1 cellular context compared by ENCODE assay signal in genomic region chr1:23772049-23772853, GRCh38.
TF ChIP-seq lines count a peak whose summit lies in the region.

No MANE protein-coding gene starts in this region.

TF ChIP-seq in K562, 482 proteins besides CTCF, POLR2A, EP300 and RAD21 (continued from another document and continues in another):
- TF ChIP-seq CHD7 (IDR thresholded peaks at IDR 0.05; ENCODE audit: low read depth, low read length) (no peak), LEF1 (IDR thresholded peaks at IDR 0.05) (no peak), ELF1 (tag; IDR thresholded peaks at IDR 0.05) (no peak), FOS (IDR thresholded peaks at IDR 0.05; ENCODE audit: extremely low read depth, insufficient read length) (no peak), TRIM24 (IDR thresholded peaks at IDR 0.05) (no peak), SOX6 (IDR thresholded peaks at IDR 0.05) (0 out of 2 replicates have a peak, but pooled peaks have one; percentile 12), MXD1 (CRISPR knock-in tag; IDR thresholded peaks at IDR 0.05; ENCODE audit: borderline replicate concordance, poor library complexity, severe bottlenecking) (no peak), ARID2 (IDR thresholded peaks at IDR 0.05) (peak; percentile 46; the same call in 1 of the 2 replicates), SAFB2 (IDR thresholded peaks at IDR 0.05; ENCODE audit: borderline replicate concordance, low read depth, low read length, severe bottlenecking) (no peak), RFX1 (IDR thresholded peaks at IDR 0.05) (peak; percentile 69), RHOXF2B (CRISPR knock-in tag; conservative IDR thresholded peaks at IDR 0.05) (no peak), CHCHD3 (CRISPR knock-in tag; IDR thresholded peaks at IDR 0.05) (no peak), TOE1 (IDR thresholded peaks at IDR 0.05; ENCODE audit: borderline replicate concordance) (0 out of 2 replicates have a peak, but pooled peaks have one; percentile 32), TOE1 (CRISPR knock-in tag; IDR thresholded peaks at IDR 0.05; ENCODE audit: borderline replicate concordance, low read depth) (no peak), MBD1 (CRISPR knock-in tag; IDR thresholded peaks at IDR 0.05) (no peak), ERF (CRISPR knock-in tag; IDR thresholded peaks at IDR 0.05) (no peak), HINFP (tag; conservative IDR thresholded peaks at IDR 0.05; ENCODE audit: low read depth) (no peak), ZNF589 (CRISPR knock-in tag; IDR thresholded peaks at IDR 0.05; ENCODE audit: low read depth) (no peak), PHF21A (IDR thresholded peaks at IDR 0.05; ENCODE audit: borderline replicate concordance, low read depth) (peak; percentile 21; the same call in 1 of the 2 replicates), ZNF24 (IDR thresholded peaks at IDR 0.05) (peak; percentile 99), UBTF (IDR thresholded peaks at IDR 0.05; ENCODE audit: borderline replicate concordance in 1 of 2, low read depth in 2 of 2, low read length in 2 of 2) (no peak), ELF2 (CRISPR knock-in tag; IDR thresholded peaks at IDR 0.05) (no peak), ARNT (IDR thresholded peaks at IDR 0.05) (no peak), JUNB (CRISPR knock-in tag; conservative IDR thresholded peaks at IDR 0.05) (no peak), MAFF (IDR thresholded peaks at IDR 0.05; ENCODE audit: low read length) (no peak), ZBTB1 (CRISPR knock-in tag; IDR thresholded peaks at IDR 0.05; ENCODE audit: borderline replicate concordance, low read depth) (no peak), FOXM1 (IDR thresholded peaks at IDR 0.05; ENCODE audit: low read depth) (no peak), FOXM1 (CRISPR knock-in tag; IDR thresholded peaks at IDR 0.05; ENCODE audit: low read depth) (no peak), U2AF1 (optimal IDR thresholded peaks at IDR 0.05; ENCODE audit: low read depth, low read length) (no peak), MNT (conservative IDR thresholded peaks at IDR 0.05) (no peak; a peak in 1 of 4 replicates), BHLHE40 (IDR thresholded peaks at IDR 0.05; ENCODE audit: low read length) (0 out of 2 replicates have a peak, but pooled peaks have one; percentile 7), RBM15 (IDR thresholded peaks at IDR 0.05; ENCODE audit: insufficient read depth, low read length) (no peak), HEY1 (CRISPR knock-in tag; IDR thresholded peaks at IDR 0.05; ENCODE audit: borderline replicate concordance) (no peak), BRCA1 (IDR thresholded peaks at IDR 0.05) (no peak), BRCA1 (CRISPR knock-in tag; IDR thresholded peaks at IDR 0.05) (no peak), SMC3 (conservative IDR thresholded peaks at IDR 0.05; ENCODE audit: insufficient read depth, low read depth, low read length) (peak; percentile 92), HCFC1 (IDR thresholded peaks at IDR 0.05; ENCODE audit: low read depth, low read length) (no peak), PKNOX1 (IDR thresholded peaks at IDR 0.05) (peak; percentile 40; the same call in 1 of the 2 replicates), CREB5 (CRISPR knock-in tag; IDR thresholded peaks at IDR 0.05) (no peak), FOXK1 (CRISPR knock-in tag; IDR thresholded peaks at IDR 0.05; ENCODE audit: borderline replicate concordance) (no peak), ZNF274 (IDR thresholded peaks at IDR 0.05; ENCODE audit: borderline replicate concordance, low read depth, low read length) (no peak), HOXB6 (CRISPR knock-in tag; IDR thresholded peaks at IDR 0.05; ENCODE audit: borderline replicate concordance) (no peak), TEAD1 (CRISPR knock-in tag; IDR thresholded peaks at IDR 0.05) (0 out of 4 replicates have a peak, but pooled peaks of 1 of the 2 experiments have one; percentile 28), ZNF324 (CRISPR knock-in tag; IDR thresholded peaks at IDR 0.05) (no peak)
